Comparison of ENCODE assay signal across 13 cellular contexts in the genomic region with DNA sequence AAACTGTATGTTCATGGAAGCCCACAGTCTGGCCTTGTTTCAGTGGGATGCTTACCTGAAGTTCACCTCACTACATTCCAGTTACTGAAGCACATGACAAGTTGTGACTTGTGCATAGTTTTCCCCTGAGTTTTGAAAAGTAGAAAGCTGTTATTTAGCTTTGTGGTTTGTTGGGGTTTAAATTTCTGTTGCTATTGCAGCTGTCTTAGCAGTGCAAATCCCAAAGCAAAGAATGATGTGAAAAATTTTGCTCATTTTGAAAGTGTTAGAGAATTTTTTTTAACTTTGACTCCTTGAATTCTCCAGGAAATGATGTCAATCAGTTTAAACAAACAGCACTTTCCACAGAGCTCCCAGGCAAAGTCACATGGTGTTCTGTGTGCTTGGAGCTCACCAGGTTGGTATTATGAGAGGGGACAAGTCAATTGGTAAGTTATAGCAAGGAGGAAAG.
DNase-seq lines count a peak whose midpoint lies in the region; TF ChIP-seq lines count a peak whose summit lies in the region.
"Had no signal": no experiment of that assay in that cellular context is flagged by ENCODE, and none has a peak within 500 bp of the region (broad histone marks: within the 10 kb centered on the region; RNA-seq: fewer than 3 reads in every experiment).

No MANE protein-coding gene starts in this region.

- no peak overlapping the region for H2AFZ ChIP-seq in osteoblast (ENCODE audit: low read length)

- in situ Hi-C loops in GM13977 (cut with MboI; ENCODE audit: low pct_unique_long_range_greater_than_20kb, low sequenced_read_pairs, unreplicated experiment): no loop called here

- H3K27ac ChIP-seq in osteoblast (ENCODE audit: low read depth, low read length) (peak overlapping the region; percentile 65), substantia nigra (ENCODE audit: low read depth, low read length, poor library complexity, severe bottlenecking) (no peak overlapping the region)
- H3K27ac ChIP-seq: heart right ventricle had no signal

- H3K36me3 ChIP-seq in osteoblast (ENCODE audit: insufficient read depth, low read length): no peaks in the 10 kb centered on the region
- H3K36me3 ChIP-seq: heart right ventricle had no signal

- peak; percentile 75 for DNase-seq in EL
- DNase-seq in NCI-H226: peak; percentile 66
- DNase-seq in epithelial cell of proximal tubule (ENCODE audit: low read depth): peak; percentile 59
- no peak for DNase-seq in osteoblast (ENCODE audit: insufficient read length, low spot score, missing footprints)
- DNase-seq in NCI-H748 treated with DMSO at 0.1 percent for 48 hours (lab: John Stamatoyannopoulos, UW): no peak
- DNase-seq in GM13977 (ENCODE audit: low spot score): no peak
- no peak for DNase-seq in substantia nigra (lab: John Stamatoyannopoulos, UW)
- no peak for DNase-seq in SW 1271 (lab: John Stamatoyannopoulos, UW)
- DNase-seq: activated naive CD8-positive, alpha-beta T cell treated with anti-CD3 and anti-CD28 coated beads, Interleukin-2, amount 50 U/mL, for 24 hours; heart right ventricle; NCI-H345; right cardiac atrium; stimulated activated naive CD8-positive, alpha-beta T cell treated with anti-CD3 and anti-CD28 coated beads, Interleukin-15, amount 100 ng/mL, for 72 hours had no signal

- no peaks in the 10 kb centered on the region for H3K79me2 ChIP-seq in osteoblast (ENCODE audit: insufficient read depth, low read length)

- no peak overlapping the region for H3K4me2 ChIP-seq in osteoblast (ENCODE audit: insufficient read depth, low read length)

- H3K4me3 ChIP-seq in epithelial cell of proximal tubule (ENCODE audit: low read depth, low read length) (no peak overlapping the region), osteoblast (ENCODE audit: insufficient read depth, low read length) (no peak overlapping the region)
- H3K4me3 ChIP-seq: heart right ventricle had no signal

- no peaks in the 10 kb centered on the region for H4K20me1 ChIP-seq in osteoblast (ENCODE audit: insufficient read depth, low read length)

- TF ChIP-seq CTCF in epithelial cell of proximal tubule (conservative IDR thresholded peaks at IDR 0.05; ENCODE audit: low read depth, low read length) (no peak), osteoblast (IDR thresholded peaks at IDR 0.05; ENCODE audit: extremely low read depth, low read depth, low read length) (no peak), GM13977 (IDR thresholded peaks at IDR 0.05; ENCODE audit: extremely low read depth, insufficient read depth, missing control alignments) (no peak)

- H3K9me3 ChIP-seq in osteoblast (ENCODE audit: low read depth, low read length): no peaks in the 10 kb centered on the region

- peaks cover 17% of the 10 kb centered on the region for H3K4me1 ChIP-seq in osteoblast (ENCODE audit: insufficient read depth, low read length)

- no peaks in the 10 kb centered on the region for H3K27me3 ChIP-seq in osteoblast (ENCODE audit: insufficient read depth, low read length)
- H3K27me3 ChIP-seq: heart right ventricle had no signal

Comparison
In these comparisons a context has a peak if more than half of its experiments do, and no peak if none do; other contexts are left out.
1. DNase-seq: peak in EL (single experiment), NCI-H226 (single experiment) and epithelial cell of proximal tubule (single experiment); none in osteoblast (single experiment), NCI-H748 treated with DMSO at 0.1 percent for 48 hours (single experiment), GM13977 (single experiment), substantia nigra (0 of 49) and SW 1271 (0 of 2).